Comparison of ENCODE assay signal across 15 cellular contexts in genomic region chr2:79432731-79433146, GRCh38.
DNase-seq lines count a peak whose midpoint lies in the region; TF ChIP-seq lines count a peak whose summit lies in the region.
"Had no signal": no experiment of that assay in that cellular context is flagged by ENCODE, and none has a peak within 500 bp of the region (broad histone marks: within the 10 kb centered on the region; RNA-seq: fewer than 3 reads in every experiment).

No MANE protein-coding gene starts in this region.

- no peaks in the 10 kb centered on the region for H3K79me1 ChIP-seq in mesenchymal stem cell (replicated peaks; ENCODE audit: low read length, poor library complexity, severe bottlenecking)

- no peak overlapping the region for H3K27ac ChIP-seq in uterus
- no peak overlapping the region for H3K27ac ChIP-seq in mesenchymal stem cell (ENCODE audit: low read length, poor library complexity, severe bottlenecking)

- no peak overlapping the region for H2BK120ac ChIP-seq in mesenchymal stem cell (ENCODE audit: low read depth, low read length)

- no peak overlapping the region for H3K23ac ChIP-seq in mesenchymal stem cell (ENCODE audit: low read length in 2 of 2)

- H3K27me3 ChIP-seq in MG63 (no peaks in the 10 kb centered on the region), uterus (no peaks in the 10 kb centered on the region), mesenchymal stem cell (ENCODE audit: control insufficient read depth in 1 of 2, insufficient read depth in 1 of 2, low read length in 2 of 2) (no peaks in the 10 kb centered on the region)

- no peak overlapping the region for H2BK15ac ChIP-seq in mesenchymal stem cell (ENCODE audit: low read depth, poor library complexity, severe bottlenecking)

- no peaks in the 10 kb centered on the region for H3K36me3 ChIP-seq in MG63
- H3K36me3 ChIP-seq in uterus: no peaks in the 10 kb centered on the region
- H3K36me3 ChIP-seq in mesenchymal stem cell (ENCODE audit: control insufficient read depth in 1 of 2, insufficient read depth in 2 of 2, low read depth in 1 of 2, low read length in 2 of 2): no peaks in the 10 kb centered on the region

- H3K4ac ChIP-seq in mesenchymal stem cell (ENCODE audit: low read depth in 1 of 2, low read length in 2 of 2): no peak overlapping the region

- H2AK5ac ChIP-seq in mesenchymal stem cell (ENCODE audit: low read length, severe bottlenecking): no peak overlapping the region

- H3K4me1 ChIP-seq in uterus (no peaks in the 10 kb centered on the region), mesenchymal stem cell (ENCODE audit: control insufficient read depth, insufficient read depth, low read depth, low read length) (no peaks in the 10 kb centered on the region)

- DNase-seq in MG63 (peak; percentile 0), SK-MEL-5 (ENCODE audit: low read depth, low spot score) (peak; percentile 37), head of caudate nucleus (peak in 41 of 42 donors; percentile 5 to 78 (median 52)), occipital lobe (lab: John Stamatoyannopoulos, UW) (peak; percentile 56), iPS-NIHi7 (ENCODE audit: extremely low spot score) (no peak), uterus (no peak), mesenchymal stem cell (no peak), T-helper 1 cell (no peak)
- DNase-seq: activated CD4-positive, alpha-beta T cell treated with anti-CD3 and anti-CD28 coated beads, Interleukin-2, amount 50 U/mL, for 1 hour; activated effector memory CD4-positive, alpha-beta T cell treated with Interleukin-2 at 50 U/mL for 16 hours; CD4-positive, alpha-beta memory T cell; central memory CD4-positive, alpha-beta T cell; GOT3; NCI-H2029 treated with DMSO at 0.1 percent for 48 hours; stimulated activated CD4-positive, alpha-beta T cell treated with anti-CD3 and anti-CD28 coated beads, Interleukin-4, amount 100 ng/mL, for 1 hour had no signal

- H3K14ac ChIP-seq in mesenchymal stem cell (ENCODE audit: low read length in 2 of 2): no peak overlapping the region

- H3K18ac ChIP-seq in mesenchymal stem cell (ENCODE audit: low read depth in 1 of 2, low read length in 2 of 2): no peak overlapping the region

- H2BK5ac ChIP-seq in mesenchymal stem cell (ENCODE audit: low read depth, low read length, poor library complexity, severe bottlenecking): no peak overlapping the region

- H4K91ac ChIP-seq in mesenchymal stem cell (ENCODE audit: low read length): no peak overlapping the region

- WGBS in mesenchymal stem cell: 66% methylated on average over 3 of the region's 3 CpGs

- in situ Hi-C loops in SK-MEL-5 (cut with HindIII; ENCODE audit: low pct_unique_long_range_greater_than_20kb, low sequenced_read_pairs): no loop called here

- intact Hi-C loops in head of caudate nucleus (cut with DNase I) (no loop called here), uterus (cut with DNase I; ENCODE audit: low total_unique reads) (no loop called here)

- no peak overlapping the region for H2BK12ac ChIP-seq in mesenchymal stem cell (ENCODE audit: low read length in 2 of 2)

- no peak overlapping the region for H4K8ac ChIP-seq in mesenchymal stem cell (ENCODE audit: low read length)

- no peak overlapping the region for H2AFZ ChIP-seq in mesenchymal stem cell (ENCODE audit: low read depth, low read length)

- no peak for TF ChIP-seq POLR2A in uterus (IDR thresholded peaks at IDR 0.05)

- H3K9me3 ChIP-seq in MG63 (no peaks in the 10 kb centered on the region), uterus (no peaks in the 10 kb centered on the region), mesenchymal stem cell (ENCODE audit: control insufficient read depth, low read length) (no peaks in the 10 kb centered on the region)

- H3K4me2 ChIP-seq in mesenchymal stem cell (ENCODE audit: low read length, poor library complexity, severe bottlenecking): no peak overlapping the region

- no peak for TF ChIP-seq CTCF in uterus (IDR thresholded peaks at IDR 0.05)

- H3K9ac ChIP-seq in mesenchymal stem cell (ENCODE audit: low read length): no peak overlapping the region

- H3K4me3 ChIP-seq in MG63: no peak overlapping the region
- no peak overlapping the region for H3K4me3 ChIP-seq in uterus
- no peak overlapping the region for H3K4me3 ChIP-seq in mesenchymal stem cell (ENCODE audit: insufficient read depth in 1 of 2, low read depth in 1 of 2, low read length in 2 of 2)

Comparison
In these comparisons a context has a peak if more than half of its experiments do, and no peak if none do; other contexts are left out.
1. DNase-seq: peak in MG63 (single experiment), SK-MEL-5 (single experiment), head of caudate nucleus (41 of 42) and occipital lobe (single experiment); none in iPS-NIHi7 (single experiment), uterus (0 of 2), mesenchymal stem cell (single experiment) and T-helper 1 cell (0 of 5).